In genomic region chr11:63901660-63902059, GRCh38 we compare ENCODE assay signal across 1 cellular context.
TF ChIP-seq lines count a peak whose summit lies in the region.

No MANE protein-coding gene starts in this region.

TF ChIP-seq in WTC11, 78 proteins besides CTCF, POLR2A, EP300 and RAD21 (continued from another document):
- no peak for TF ChIP-seq ZNF219 (CRISPR knock-in tag; IDR thresholded peaks at IDR 0.05; ENCODE audit: borderline replicate concordance)
- no peak for TF ChIP-seq MXD4 (CRISPR knock-in tag; IDR thresholded peaks at IDR 0.05; ENCODE audit: borderline replicate concordance)
- no peak for TF ChIP-seq JUN (CRISPR knock-in tag; IDR thresholded peaks at IDR 0.05)
- no peak for TF ChIP-seq ARID4B (CRISPR knock-in tag; IDR thresholded peaks at IDR 0.05; ENCODE audit: borderline replicate concordance)
- no peak for TF ChIP-seq ESRRA (CRISPR knock-in tag; IDR thresholded peaks at IDR 0.05; ENCODE audit: borderline replicate concordance)
- no peak for TF ChIP-seq FOXP1 (CRISPR knock-in tag; IDR thresholded peaks at IDR 0.05; ENCODE audit: borderline replicate concordance)
- TF ChIP-seq, protein P1, sequence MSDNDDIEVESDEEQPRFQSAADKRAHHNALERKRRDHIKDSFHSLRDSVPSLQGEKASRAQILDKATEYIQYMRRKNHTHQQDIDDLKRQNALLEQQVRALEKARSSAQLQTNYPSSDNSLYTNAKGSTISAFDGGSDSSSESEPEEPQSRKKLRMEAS (CRISPR knock-in tag; IDR thresholded peaks at IDR 0.05): no peak
- TF ChIP-seq ZNF263 (CRISPR knock-in tag; IDR thresholded peaks at IDR 0.05; ENCODE audit: low read depth): no peak
- no peak for TF ChIP-seq E2F4 (CRISPR knock-in tag; IDR thresholded peaks at IDR 0.05; ENCODE audit: borderline replicate concordance, low read depth)
- no peak for TF ChIP-seq ATF1 (CRISPR knock-in tag; IDR thresholded peaks at IDR 0.05)
- no peak for TF ChIP-seq TCF7 (CRISPR knock-in tag; IDR thresholded peaks at IDR 0.05; ENCODE audit: low read depth)
- TF ChIP-seq TP53 (CRISPR knock-in tag; IDR thresholded peaks at IDR 0.05): no peak
- no peak for TF ChIP-seq OVOL2 (CRISPR knock-in tag; IDR thresholded peaks at IDR 0.05; ENCODE audit: borderline replicate concordance)
